8 cellular contexts compared by ENCODE assay signal in the genomic region with DNA sequence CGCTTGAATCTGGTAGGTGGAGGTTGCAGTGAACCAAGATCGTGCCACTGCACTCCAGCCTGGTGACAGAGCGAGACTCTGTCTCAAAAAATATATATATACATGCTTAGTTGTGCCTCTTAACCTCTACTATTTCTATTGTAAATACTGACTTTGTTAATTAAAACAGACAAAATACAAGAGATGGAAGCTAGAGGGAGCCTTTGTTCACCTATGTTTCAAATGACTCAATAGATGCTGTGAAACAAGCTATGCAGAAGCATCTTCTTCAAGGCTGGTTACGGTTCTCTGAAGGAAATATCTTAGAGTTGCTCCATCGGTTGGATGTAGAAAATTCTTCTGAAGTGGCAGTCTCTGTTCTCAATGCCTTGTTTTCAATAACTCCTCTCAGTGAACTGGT. TPM values are rescaled to one million over a fixed set of nuclear protein-coding genes. Genes with fewer than 3 reads are reported as not detected.
A peak's percentile ranks its signal among the peaks of the same experiment; 100 is the strongest.
DNase-seq lines count a peak whose midpoint lies in the region; ATAC-seq and TF ChIP-seq lines count a peak whose summit lies in the region.

No MANE protein-coding gene starts in this region.

- CTCF ChIA-PET in activated CD4-positive, alpha-beta memory T cell treated with anti-CD3 and anti-CD28 coated beads, Interleukin-2, amount 10 ng/mL, durations not matched to agents 7 days and 5 days (lab: Charles Lee): interaction anchor here (0.5 to 3.4 kb wide), 27 partner anchors 9 to 778 kb away, joined by 3 to 31 read pairs (median 3); no protein-coding TSS in a partner anchor
- CTCF ChIA-PET in activated CD4-positive, alpha-beta memory T cell treated with anti-CD3 and anti-CD28 coated beads for 36 hours (lab: Charles Lee): interaction anchor here (0.7 to 2.6 kb wide), 32 partner anchors 8 to 778 kb away, joined by 3 to 22 read pairs (median 4); a partner anchor contains a TSS

- H3K27ac Mint-ChIP-seq in activated CD4-positive, alpha-beta memory T cell treated with anti-CD3 and anti-CD28 coated beads, Interleukin-2, amount 10 ng/mL, durations not matched to agents 7 days and 5 days: peak overlapping the region; percentile 74
- H3K27ac Mint-ChIP-seq in activated CD4-positive, alpha-beta memory T cell treated with anti-CD3 and anti-CD28 coated beads for 36 hours: no peak overlapping the region
- H3K27ac Mint-ChIP-seq in T-helper 1 cell treated with Interleukin-12 subunit alpha and Interleukin-12 subunit beta and Interleukin-4 antibody, amounts not matched to agents 30 μg/mL and 1 μg/mL, for 36 hours: peak overlapping the region; percentile 37

- DNase-seq in activated CD4-positive, alpha-beta memory T cell treated with anti-CD3 and anti-CD28 coated beads, Interleukin-2, amount 10 ng/mL, durations not matched to agents 7 days and 5 days: no peak
- no peak for DNase-seq in activated CD4-positive, alpha-beta memory T cell treated with anti-CD3 and anti-CD28 coated beads for 36 hours
- peak; percentile 53 for DNase-seq in Jurkat, Clone E6-1 (ENCODE audit: low read depth, low spot score)
- peak; percentile 91 for DNase-seq in fibroblast of peridontal ligament (ENCODE audit: extremely low read depth)
- no peak for DNase-seq in prostate gland (ENCODE audit: low spot score)
- no peak for DNase-seq in NCI-H446 treated with DMSO at 0.1 percent for 48 hours (lab: John Stamatoyannopoulos, UW)

- WGBS in prostate gland: 61% methylated on average over 5 of the region's 5 CpGs

- H3K36me3 Mint-ChIP-seq in activated CD4-positive, alpha-beta memory T cell treated with anti-CD3 and anti-CD28 coated beads, Interleukin-2, amount 10 ng/mL, durations not matched to agents 7 days and 5 days (ENCODE audit: low read depth): peaks cover 72% of the 10 kb centered on the region
- peaks cover 47% of the 10 kb centered on the region for H3K36me3 Mint-ChIP-seq in activated CD4-positive, alpha-beta memory T cell treated with anti-CD3 and anti-CD28 coated beads for 36 hours
- peaks cover 24% of the 10 kb centered on the region for H3K36me3 Mint-ChIP-seq in T-helper 1 cell treated with Interleukin-12 subunit alpha and Interleukin-12 subunit beta and Interleukin-4 antibody, amounts not matched to agents 30 μg/mL and 1 μg/mL, for 36 hours (ENCODE audit: low read depth)

- POLR2A ChIA-PET in activated CD4-positive, alpha-beta memory T cell treated with anti-CD3 and anti-CD28 coated beads, Interleukin-2, amount 10 ng/mL, durations not matched to agents 7 days and 5 days (lab: Charles Lee): interaction anchor here (0.7 to 2.7 kb wide), 10 partner anchors 8 to 776 kb away, joined by 3 to 11 read pairs (median 4); a partner anchor contains a TSS
- POLR2A ChIA-PET in activated CD4-positive, alpha-beta memory T cell treated with anti-CD3 and anti-CD28 coated beads for 36 hours (lab: Charles Lee): interaction anchor here (1.0 kb wide), 1 partner anchor 19 kb away, joined by 3 read pairs; no protein-coding TSS in a partner anchor

- H3K27ac ChIP-seq in prostate gland: no peak overlapping the region

- H3K9me3 Mint-ChIP-seq in activated CD4-positive, alpha-beta memory T cell treated with anti-CD3 and anti-CD28 coated beads, Interleukin-2, amount 10 ng/mL, durations not matched to agents 7 days and 5 days: no peaks in the 10 kb centered on the region
- no peaks in the 10 kb centered on the region for H3K9me3 Mint-ChIP-seq in activated CD4-positive, alpha-beta memory T cell treated with anti-CD3 and anti-CD28 coated beads for 36 hours
- H3K9me3 Mint-ChIP-seq in T-helper 1 cell treated with Interleukin-12 subunit alpha and Interleukin-12 subunit beta and Interleukin-4 antibody, amounts not matched to agents 30 μg/mL and 1 μg/mL, for 36 hours: no peaks in the 10 kb centered on the region

- no peak overlapping the region for H3K4me3 Mint-ChIP-seq in activated CD4-positive, alpha-beta memory T cell treated with anti-CD3 and anti-CD28 coated beads, Interleukin-2, amount 10 ng/mL, durations not matched to agents 7 days and 5 days
- H3K4me3 Mint-ChIP-seq in activated CD4-positive, alpha-beta memory T cell treated with anti-CD3 and anti-CD28 coated beads for 36 hours: no peak overlapping the region
- H3K4me3 Mint-ChIP-seq in T-helper 1 cell treated with Interleukin-12 subunit alpha and Interleukin-12 subunit beta and Interleukin-4 antibody, amounts not matched to agents 30 μg/mL and 1 μg/mL, for 36 hours: peak overlapping the region; percentile 29

- H3K27me3 Mint-ChIP-seq in activated CD4-positive, alpha-beta memory T cell treated with anti-CD3 and anti-CD28 coated beads, Interleukin-2, amount 10 ng/mL, durations not matched to agents 7 days and 5 days: no peaks in the 10 kb centered on the region
- no peaks in the 10 kb centered on the region for H3K27me3 Mint-ChIP-seq in activated CD4-positive, alpha-beta memory T cell treated with anti-CD3 and anti-CD28 coated beads for 36 hours
- no peaks in the 10 kb centered on the region for H3K27me3 Mint-ChIP-seq in T-helper 1 cell treated with Interleukin-12 subunit alpha and Interleukin-12 subunit beta and Interleukin-4 antibody, amounts not matched to agents 30 μg/mL and 1 μg/mL, for 36 hours (ENCODE audit: low read depth)

- no peak for TF ChIP-seq POLR2A in prostate gland (IDR thresholded peaks at IDR 0.05)

- H3K4me3 ChIP-seq in Jurkat, Clone E6-1 (ENCODE audit: low read length): no peak overlapping the region
- H3K4me3 ChIP-seq in prostate gland: no peak overlapping the region

- no peaks in the 10 kb centered on the region for H3K27me3 ChIP-seq in prostate gland (replicated peaks; ENCODE audit: insufficient read depth)

- H3K4me1 Mint-ChIP-seq in activated CD4-positive, alpha-beta memory T cell treated with anti-CD3 and anti-CD28 coated beads, Interleukin-2, amount 10 ng/mL, durations not matched to agents 7 days and 5 days: peaks cover 55% of the 10 kb centered on the region
- peaks cover 15% of the 10 kb centered on the region for H3K4me1 Mint-ChIP-seq in activated CD4-positive, alpha-beta memory T cell treated with anti-CD3 and anti-CD28 coated beads for 36 hours (ENCODE audit: low read depth)
- H3K4me1 Mint-ChIP-seq in T-helper 1 cell treated with Interleukin-12 subunit alpha and Interleukin-12 subunit beta and Interleukin-4 antibody, amounts not matched to agents 30 μg/mL and 1 μg/mL, for 36 hours (ENCODE audit: low read depth): peaks cover 46% of the 10 kb centered on the region

- peak; percentile 89 for ATAC-seq in GM21576 (IDR thresholded peaks at IDR 0.05; ENCODE audit: unreplicated experiment)

- H3K9me3 ChIP-seq in prostate gland: no peaks in the 10 kb centered on the region

- no peaks in the 10 kb centered on the region for H3K4me1 ChIP-seq in prostate gland (replicated peaks)

- no peaks in the 10 kb centered on the region for H3K36me3 ChIP-seq in prostate gland

- intact Hi-C loops in activated CD4-positive, alpha-beta memory T cell treated with anti-CD3 and anti-CD28 coated beads for 36 hours (cut with micrococcal nuclease): loop anchor here (1.0 kb wide), 1 partner anchor 550 kb away; no protein-coding TSS in a partner anchor
- intact Hi-C loops in prostate gland (cut with DNase I): loop anchor here (5.0 kb wide), 1 partner anchor 775 kb away; no protein-coding TSS in a partner anchor

- TF ChIP-seq CTCF in prostate gland (IDR thresholded peaks at IDR 0.05): peak in 3 of 4 experiments; percentile 44 to 73 (median 67)

RNA-seq across cellular contexts. Expression of a gene that starts 6.2 kb away (rescaled TPM):
- total RNA-seq in activated CD4-positive, alpha-beta memory T cell treated with anti-CD3 and anti-CD28 coated beads, Interleukin-2, amount 10 ng/mL, durations not matched to agents 7 days and 5 days: 10 to 100 TPM; 77.7 to 82.3 TPM
- total RNA-seq in activated CD4-positive, alpha-beta memory T cell treated with anti-CD3 and anti-CD28 coated beads for 36 hours: 10 to 100 TPM; 76.7 to 79.8 TPM
- 81.7 TPM for polyA plus RNA-seq in Jurkat, Clone E6-1 (2012; ENCODE audit: insufficient read depth, insufficient read length)
- total RNA-seq in prostate gland: 1 to 10 TPM in 1 of 2 donors, under 1 TPM in 1; 0.96 to 4.7 TPM

RNA-seq across cellular contexts. Expression of a gene that starts 6.5 kb away (rescaled TPM):
- total RNA-seq in activated CD4-positive, alpha-beta memory T cell treated with anti-CD3 and anti-CD28 coated beads, Interleukin-2, amount 10 ng/mL, durations not matched to agents 7 days and 5 days: 10 to 100 TPM; 41.7 to 42.0 TPM
- 10 to 100 TPM; 33.9 to 34.1 TPM for total RNA-seq in activated CD4-positive, alpha-beta memory T cell treated with anti-CD3 and anti-CD28 coated beads for 36 hours
- 24.3 TPM for polyA plus RNA-seq in Jurkat, Clone E6-1 (2012; ENCODE audit: insufficient read depth, insufficient read length)
- 10 to 100 TPM; 33.0 to 44.0 TPM for total RNA-seq in prostate gland

RNA-seq across cellular contexts. Expression of a gene that starts 35.6 kb away (rescaled TPM):
- total RNA-seq in activated CD4-positive, alpha-beta memory T cell treated with anti-CD3 and anti-CD28 coated beads, Interleukin-2, amount 10 ng/mL, durations not matched to agents 7 days and 5 days: not detected
- total RNA-seq in activated CD4-positive, alpha-beta memory T cell treated with anti-CD3 and anti-CD28 coated beads for 36 hours: not detected
- polyA plus RNA-seq in Jurkat, Clone E6-1 (2012; ENCODE audit: insufficient read depth, insufficient read length): not detected
- under 1 TPM; 0.09 to 0.34 TPM for total RNA-seq in prostate gland

Comparison
In these comparisons a context has a peak if more than half of its experiments do, and no peak if none do; other contexts are left out.
1. DNase-seq: peak in Jurkat, Clone E6-1 (single experiment) and fibroblast of peridontal ligament (single experiment); none in activated CD4-positive, alpha-beta memory T cell treated with anti-CD3 and anti-CD28 coated beads, Interleukin-2, amount 10 ng/mL, durations not matched to agents 7 days and 5 days (single experiment), activated CD4-positive, alpha-beta memory T cell treated with anti-CD3 and anti-CD28 coated beads for 36 hours (single experiment), prostate gland (single experiment) and NCI-H446 treated with DMSO at 0.1 percent for 48 hours (single experiment).
2. RNA of a gene that starts 6.2 kb away (total RNA-seq): 77.7 to 82.3 TPM in activated CD4-positive, alpha-beta memory T cell treated with anti-CD3 and anti-CD28 coated beads, Interleukin-2, amount 10 ng/mL, durations not matched to agents 7 days and 5 days and 76.7 to 79.8 TPM in activated CD4-positive, alpha-beta memory T cell treated with anti-CD3 and anti-CD28 coated beads for 36 hours; 0.96 to 4.7 TPM in prostate gland; every median in the first group is over 10 times any median in the second.